Comparison of ENCODE assay signal across 12 cellular contexts in genomic region chr17:50063516-50064252, GRCh38. TPM values are rescaled to one million over a fixed set of nuclear protein-coding genes. Genes with fewer than 3 reads are reported as not detected.
DNase-seq lines count a peak whose midpoint lies in the region; ATAC-seq, FAIRE-seq and TF ChIP-seq lines count a peak whose summit lies in the region.
"Had no signal": no experiment of that assay in that cellular context is flagged by ENCODE, and none has a peak within 500 bp of the region (broad histone marks: within the 10 kb centered on the region; RNA-seq: fewer than 3 reads in every experiment).

No MANE protein-coding gene starts in this region.

- no peak for TF ChIP-seq CTCF in coronary artery (IDR thresholded peaks at IDR 0.05)

- POLR2A ChIA-PET in T-cell (lab: Charles Lee), result no interaction called here

- no peaks in the 10 kb centered on the region for H3K27me3 Mint-ChIP-seq in activated naive CD4-positive, alpha-beta T cell treated with anti-CD3 and anti-CD28 coated beads for 36 hours (ENCODE audit: low read depth)
- peaks cover 0 to 1% of the 10 kb centered on the region in 2 donors for H3K27me3 Mint-ChIP-seq in T-cell

- peak overlapping the region; percentile 27 to 52 for H3K27ac Mint-ChIP-seq in activated naive CD4-positive, alpha-beta T cell treated with anti-CD3 and anti-CD28 coated beads, Interleukin-2, amount 50 U/mL, for 72 hours
- H3K27ac Mint-ChIP-seq in activated naive CD4-positive, alpha-beta T cell treated with anti-CD3 and anti-CD28 coated beads for 36 hours, result no peak overlapping the region
- no peak overlapping the region for H3K27ac Mint-ChIP-seq in T-cell

- no peaks in the 10 kb centered on the region for H3K9me3 ChIP-seq in muscle layer of duodenum (ENCODE audit: control insufficient read depth in 1 of 2, low read length in 2 of 2)
- H3K9me3 ChIP-seq: neutrophil, SJCRH30 had no signal

- no peaks in the 10 kb centered on the region for H3K27me3 ChIP-seq in muscle layer of duodenum (ENCODE audit: low read depth, low read length)
- H3K27me3 ChIP-seq: SJCRH30 had no signal

- peaks cover 6 to 8% of the 10 kb centered on the region in 2 donors for H3K36me3 ChIP-seq in muscle layer of duodenum (ENCODE audit: control insufficient read depth in 1 of 2, insufficient read depth in 2 of 2, low read length in 2 of 2)
- H3K36me3 ChIP-seq: neutrophil, SJCRH30 had no signal

- no peak for ATAC-seq in activated naive CD4-positive, alpha-beta T cell treated with anti-CD3 and anti-CD28 coated beads, Interleukin-2, amount 50 U/mL, for 72 hours
- ATAC-seq in T-cell (replicated peaks in 1 of 4), result no peak

- no peak overlapping the region for H3K4me3 Mint-ChIP-seq in activated naive CD4-positive, alpha-beta T cell treated with anti-CD3 and anti-CD28 coated beads for 36 hours
- no peak overlapping the region for H3K4me3 Mint-ChIP-seq in T-cell

- H3K4me1 ChIP-seq in muscle layer of duodenum (ENCODE audit: control insufficient read depth in 1 of 2, insufficient read depth in 2 of 2, low read length in 2 of 2), result peaks cover 26 to 55% of the 10 kb centered on the region in 2 donors

- no peaks in the 10 kb centered on the region for H3K9me3 Mint-ChIP-seq in activated naive CD4-positive, alpha-beta T cell treated with anti-CD3 and anti-CD28 coated beads, Interleukin-2, amount 50 U/mL, for 72 hours
- no peaks in the 10 kb centered on the region for H3K9me3 Mint-ChIP-seq in activated naive CD4-positive, alpha-beta T cell treated with anti-CD3 and anti-CD28 coated beads for 36 hours
- no peaks in the 10 kb centered on the region for H3K9me3 Mint-ChIP-seq in T-cell

- peak; percentile 78 for FAIRE-seq in urothelium cell line (lab: Jason Lieb, UNC)

- no peak for DNase-seq in activated naive CD4-positive, alpha-beta T cell treated with anti-CD3 and anti-CD28 coated beads, Interleukin-2, amount 50 U/mL, for 72 hours (ENCODE audit: low spot score in 2 of 2)
- DNase-seq in activated naive CD4-positive, alpha-beta T cell treated with anti-CD3 and anti-CD28 coated beads for 36 hours, result no peak
- DNase-seq in coronary artery (ENCODE audit: low spot score), result no peak
- DNase-seq in urothelium cell line (ENCODE audit: low spot score), result no peak
- no peak for DNase-seq in T-cell
- no peak for DNase-seq in activated effector memory CD4-positive, alpha-beta T cell treated with anti-CD3 and anti-CD28 coated beads, Interleukin-2, amount 50 U/mL, for 16 hours
- DNase-seq in MV-4-11 (lab: John Stamatoyannopoulos, UW), result no peak
- DNase-seq: activated CD4-positive, alpha-beta T cell treated with anti-CD3 and anti-CD28 coated beads, Interleukin-2, amount 50 U/mL, for 4 hours; NCI-H2171; SJCRH30 had no signal

- H3K27ac ChIP-seq in coronary artery (peak overlapping the region; percentile 81 to 99), muscle layer of duodenum (ENCODE audit: low read length) (peak overlapping the region; percentile 7)
- H3K27ac ChIP-seq: neutrophil had no signal

- intact Hi-C loops in activated naive CD4-positive, alpha-beta T cell treated with anti-CD3 and anti-CD28 coated beads for 36 hours (cut with micrococcal nuclease), result no loop called here

- CTCF ChIA-PET in activated naive CD4-positive, alpha-beta T cell treated with anti-CD3 and anti-CD28 coated beads for 36 hours (lab: Charles Lee), result interaction anchor here (0.6 kb wide), 1 partner anchor 56 kb away, joined by 3 read pairs; no protein-coding TSS in a partner anchor
- CTCF ChIA-PET in T-cell (lab: Charles Lee), result interaction anchor here in 1 of 2 donors (0.5 kb wide), 1 partner anchor 136 kb away, joined by 4 read pairs; no protein-coding TSS in a partner anchor

- H3K36me3 Mint-ChIP-seq in activated naive CD4-positive, alpha-beta T cell treated with anti-CD3 and anti-CD28 coated beads, Interleukin-2, amount 50 U/mL, for 72 hours, result no peaks in the 10 kb centered on the region
- no peaks in the 10 kb centered on the region for H3K36me3 Mint-ChIP-seq in activated naive CD4-positive, alpha-beta T cell treated with anti-CD3 and anti-CD28 coated beads for 36 hours (ENCODE audit: low read depth)
- peaks cover 10% of the 10 kb centered on the region for H3K36me3 Mint-ChIP-seq in T-cell

- H3K4me3 ChIP-seq in coronary artery, result no peak overlapping the region
- no peak overlapping the region for H3K4me3 ChIP-seq in muscle layer of duodenum (ENCODE audit: low read depth in 1 of 2, low read length in 2 of 2)
- H3K4me3 ChIP-seq: SJCRH30 had no signal

- no peaks in the 10 kb centered on the region for H3K4me1 Mint-ChIP-seq in activated naive CD4-positive, alpha-beta T cell treated with anti-CD3 and anti-CD28 coated beads for 36 hours (ENCODE audit: low read depth)
- peaks cover 0 to 5% (median 0%) of the 10 kb centered on the region in 3 donors for H3K4me1 Mint-ChIP-seq in T-cell

RNA-seq across cellular contexts. Expression of gene ITGA3, which starts 7.8 kb away (rescaled TPM):
- 10 to 100 TPM in 1 of 2 donors, 1 to 10 TPM in 1; 7.4 to 40.7 TPM for total RNA-seq in activated naive CD4-positive, alpha-beta T cell treated with anti-CD3 and anti-CD28 coated beads, Interleukin-2, amount 50 U/mL, for 72 hours
- 10 to 100 TPM; 17.9 to 19.3 TPM for total RNA-seq in activated naive CD4-positive, alpha-beta T cell treated with anti-CD3 and anti-CD28 coated beads for 36 hours
- total RNA-seq in T-cell, result 10 to 100 TPM in 3 of 5 donors, 1 to 10 TPM in 2; 8.5 to 20.0 (median 14.8) TPM

RNA-seq across cellular contexts. Expression of gene PDK2, which starts 31.5 kb away (rescaled TPM):
- 10 to 100 TPM; 14.3 to 18.7 TPM for total RNA-seq in activated naive CD4-positive, alpha-beta T cell treated with anti-CD3 and anti-CD28 coated beads, Interleukin-2, amount 50 U/mL, for 72 hours
- 10 to 100 TPM; 10.5 to 11.1 TPM for total RNA-seq in activated naive CD4-positive, alpha-beta T cell treated with anti-CD3 and anti-CD28 coated beads for 36 hours
- total RNA-seq in T-cell, result 10 to 100 TPM; 18.8 to 37.2 (median 30.0) TPM

Comparison
In these comparisons a context has a peak if more than half of its experiments do, and no peak if none do; other contexts are left out.
1. H3K27ac Mint-ChIP-seq: peak in activated naive CD4-positive, alpha-beta T cell treated with anti-CD3 and anti-CD28 coated beads, Interleukin-2, amount 50 U/mL, for 72 hours (2 of 2); none in activated naive CD4-positive, alpha-beta T cell treated with anti-CD3 and anti-CD28 coated beads for 36 hours (single experiment) and T-cell (0 of 2).